In the genomic region with DNA sequence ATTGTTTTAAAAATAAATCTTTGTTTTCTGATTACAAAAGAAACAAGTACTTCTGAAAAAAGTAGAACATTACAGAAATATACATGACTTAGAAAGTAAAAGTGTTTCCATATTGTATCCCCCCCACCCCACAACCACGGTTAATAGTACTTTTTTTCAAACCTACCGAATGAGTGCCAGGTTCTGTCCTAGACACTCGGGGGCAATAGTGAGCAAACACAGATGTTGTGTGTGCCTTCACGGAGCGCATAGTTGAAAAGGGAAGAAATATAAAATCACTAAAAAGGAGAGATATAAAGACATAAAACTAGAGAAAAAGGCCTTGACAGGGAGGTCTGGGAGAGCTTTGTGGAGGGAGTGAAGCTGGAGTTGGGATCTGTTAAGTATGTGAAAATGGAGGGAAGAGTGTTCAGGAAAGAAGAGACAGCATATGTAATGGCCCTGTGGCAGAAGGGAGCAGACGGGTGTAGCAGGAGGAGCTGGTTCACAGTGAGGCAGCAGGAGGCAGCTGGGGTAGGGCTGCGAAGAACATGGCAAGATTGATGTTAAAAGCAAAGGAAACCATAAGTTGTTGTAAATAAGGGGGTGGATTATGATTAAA, we compare ENCODE assay signal across 12 cellular contexts. TPM values are rescaled to one million over a fixed set of nuclear protein-coding genes. Genes with fewer than 3 reads are reported as not detected.
DNase-seq lines count a peak whose midpoint lies in the region; ATAC-seq, FAIRE-seq and TF ChIP-seq lines count a peak whose summit lies in the region.
"Had no signal": no experiment of that assay in that cellular context is flagged by ENCODE, and none has a peak within 500 bp of the region (broad histone marks: within the 10 kb centered on the region; RNA-seq: fewer than 3 reads in every experiment).

No MANE protein-coding gene starts in this region.

- H3K9me3 Mint-ChIP-seq in HFFc6, result no peaks in the 10 kb centered on the region
- H3K9me3 Mint-ChIP-seq: CD8-positive, alpha-beta T cell had no signal

- DNase-seq in D721Med (ENCODE audit: insufficient read length, low spot score) (no peak), HFFc6 (no peak), left kidney (ENCODE audit: low read depth, low spot score) (peak; percentile 43), right cardiac atrium (no peak)
- no peak for DNase-seq in activated CD4-positive, alpha-beta T cell treated with anti-CD3 and anti-CD28 coated beads, Interleukin-2, amount 50 U/mL, for 4 hours
- DNase-seq: CD8-positive, alpha-beta T cell had no signal

- intact Hi-C loops in right cardiac atrium (cut with DNase I), result no loop called here

- H3K27me3 ChIP-seq in right cardiac atrium (ENCODE audit: control insufficient read depth, insufficient read depth), result no peaks in the 10 kb centered on the region

- no peaks in the 10 kb centered on the region for H3K4me1 ChIP-seq in right cardiac atrium (ENCODE audit: control insufficient read depth, insufficient read depth, low read length)

- peaks cover 45% of the 10 kb centered on the region for H3K27me3 Mint-ChIP-seq in HFFc6 (ENCODE audit: insufficient read depth)

- H3K9me3 ChIP-seq in right cardiac atrium (ENCODE audit: control insufficient read depth, low read length), result no peaks in the 10 kb centered on the region

- no peaks in the 10 kb centered on the region for H3K36me3 Mint-ChIP-seq in HFFc6 (ENCODE audit: low read depth)
- H3K36me3 Mint-ChIP-seq: activated naive CD8-positive, alpha-beta T cell; CD8-positive, alpha-beta T cell had no signal

- H3K4me3 ChIP-seq in right cardiac atrium (ENCODE audit: low read length), result no peak overlapping the region

- FAIRE-seq in D721Med (lab: Jason Lieb, UNC) (no peak), TTC549 (lab: Jason Lieb, UNC) (peak; percentile 73)

- TF ChIP-seq CTCF in D721Med (IDR thresholded peaks at IDR 0.05; ENCODE audit: insufficient read depth, missing control alignments) (peak; percentile 22), HFFc6 (IDR thresholded peaks at IDR 0.05) (peak; percentile 28; the same call in 1 of the 2 replicates)

- H3K4me1 Mint-ChIP-seq in HFFc6 (ENCODE audit: low read depth), result no peaks in the 10 kb centered on the region

- no peak overlapping the region for H3K4me3 Mint-ChIP-seq in HFFc6
- H3K4me3 Mint-ChIP-seq: activated naive CD8-positive, alpha-beta T cell; CD8-positive, alpha-beta T cell had no signal

- H3K27ac ChIP-seq in right cardiac atrium (ENCODE audit: low read length), result no peak overlapping the region

- no peak overlapping the region for H3K27ac Mint-ChIP-seq in HFFc6
- H3K27ac Mint-ChIP-seq: activated naive CD8-positive, alpha-beta T cell; CD8-positive, alpha-beta T cell had no signal

- ATAC-seq in right cardiac atrium (no peak), GM18520 (IDR thresholded peaks at IDR 0.05; ENCODE audit: unreplicated experiment) (no peak)
- ATAC-seq: CD8-positive, alpha-beta T cell; Right ventricle myocardium inferior; sciatic nerve had no signal

- whole genome bisulfite sequencing in right cardiac atrium, result 65% methylated on average over 7 of the region's 7 CpGs

RNA-seq across cellular contexts. Expression of a gene that starts 42.1 kb away (rescaled TPM):
- total RNA-seq in HFFc6 (2021; fragmentation: NEBNext Ultra II Directional; extraction: Animal tissue kit (Norgen Biotek cat#: 25700)), result under 1 TPM; 0.02 to 0.13 (median 0.06) TPM
- not detected for total RNA-seq in right cardiac atrium
- polyA plus RNA-seq in right cardiac atrium, result 0.07 TPM
- total RNA-seq: CD8-positive, alpha-beta T cell; myocyte had no signal
